In genomic region chr9:79571309-79572031, GRCh38 we compare ENCODE assay signal across 8 cellular contexts. TPM values are rescaled to one million over a fixed set of nuclear protein-coding genes. Genes with fewer than 3 reads are reported as not detected.
DNase-seq lines count a peak whose midpoint lies in the region; ATAC-seq and TF ChIP-seq lines count a peak whose summit lies in the region.

Gene TLE4 (plus strand): TSS chr9:79571965. CDS start chr9:79572791, 826 bp downstream.

- H3K27me3 ChIP-seq in BJ (ENCODE audit: control insufficient read depth, insufficient read depth, low read length) = no peaks in the 10 kb centered on the region
- no peaks in the 10 kb centered on the region for H3K27me3 ChIP-seq in layer of hippocampus (ENCODE audit: control insufficient read depth, insufficient read depth, low read length)

- CTCF ChIA-PET in BJ (lab: Yijun Ruan, JAX) = interaction anchor here (0.7 to 1.4 kb wide), 2 partner anchors 442 to 444 kb away, joined by 3 to 5 read pairs; no protein-coding TSS in a partner anchor

- H3K36me3 ChIP-seq in BJ (ENCODE audit: control insufficient read depth, insufficient read depth, low read length) = no peaks in the 10 kb centered on the region

- no peak for TF ChIP-seq CTCF in BJ (IDR thresholded peaks at IDR 0.05; ENCODE audit: insufficient read depth, low read depth, low read length)

- H3K4me3 ChIP-seq in BJ (ENCODE audit: low read depth, low read length) = peak within 1 kb of the TSS; percentile 87

- peak within 1 kb of the TSS; percentile 89 for H3K27ac ChIP-seq in layer of hippocampus (ENCODE audit: low read depth, low read length)

- DNase-seq in BJ (ENCODE audit: low read depth) = peak; percentile 100
- peak; percentile 98 to 99 for DNase-seq in NCI-H526 (lab: John Stamatoyannopoulos, UW)
- DNase-seq in activated CD4-positive, alpha-beta T cell treated with anti-CD3 and anti-CD28 coated beads, Interleukin-2, amount 50 U/mL, for 1 hour = peak; percentile 99
- DNase-seq in cortex of kidney (lab: John Stamatoyannopoulos, UW) = peak; percentile 81
- DNase-seq in stimulated activated CD4-positive, alpha-beta T cell treated with anti-CD3 and anti-CD28 coated beads, Interleukin-1b, Interleukin-23, amount 100 ng/mL, for 24 hours (ENCODE audit: low read depth in 4 of 4, low spot score in 1 of 4) = peak; percentile 95 to 99 (median 98)

- ATAC-seq in GM19324 (IDR thresholded peaks at IDR 0.05; ENCODE audit: low FRiP score, unreplicated experiment) (peak; percentile 92), HG03469 (IDR thresholded peaks at IDR 0.05; ENCODE audit: unreplicated experiment) (peak; percentile 88)

- POLR2A ChIA-PET in BJ (lab: Charles Lee) = interaction anchor here (0.7 to 1.5 kb wide), 8 partner anchors 39 to 1275 kb away, joined by 3 to 16 read pairs (median 5); partner anchors contain the start of gene PSAT1

RNA-seq across cellular contexts. Expression of gene TLE4, which starts in this region (rescaled TPM):
- polyA plus RNA-seq in BJ (2011; rRNA removed) = 152 and 154 TPM in 2 replicates
- polyA minus RNA-seq in BJ (2011; rRNA and poly(A)+ RNA removed) = 262 and 397 TPM in 2 replicates

Comparison
In these comparisons a context has a peak if more than half of its experiments do, and no peak if none do; other contexts are left out.
1. Peak in every context shown above with its lines: DNase-seq, ATAC-seq, H3K4me3 ChIP-seq and H3K27ac ChIP-seq.